ENCODE assay signal across 8 cellular contexts in genomic region chr12:112906712-112907414, GRCh38. TPM values are rescaled to one million over a fixed set of nuclear protein-coding genes. Genes with fewer than 3 reads are reported as not detected.
DNase-seq lines count a peak whose midpoint lies in the region; ATAC-seq and TF ChIP-seq lines count a peak whose summit lies in the region.

OAS1 (plus strand) TSS chr12:112906962; CDS start chr12:112907040, 78 bp downstream.

- H3K27ac Mint-ChIP-seq in activated naive CD8-positive, alpha-beta T cell = peak within 1 kb of the TSS; percentile 89

- no peak for TF ChIP-seq CTCF in BE2C (IDR thresholded peaks at IDR 0.05; ENCODE audit: low read depth, low read length)
- TF ChIP-seq CTCF in sigmoid colon (IDR thresholded peaks at IDR 0.05) = no peak

- no peaks in the 10 kb centered on the region for H3K9me3 Mint-ChIP-seq in activated naive CD8-positive, alpha-beta T cell (ENCODE audit: low read depth)

- H3K27me3 Mint-ChIP-seq in activated naive CD8-positive, alpha-beta T cell = no peaks in the 10 kb centered on the region

- peaks cover 77% of the 10 kb centered on the region for H3K4me1 Mint-ChIP-seq in activated naive CD8-positive, alpha-beta T cell (ENCODE audit: low read depth)

- peak within 1 kb of the TSS; percentile 39 for H3K4me3 ChIP-seq in BE2C (ENCODE audit: low read depth, low read length)
- peak within 1 kb of the TSS; percentile 6 to 47 (median 43) for H3K4me3 ChIP-seq in sigmoid colon

- TF ChIP-seq POLR2A in sigmoid colon (IDR thresholded peaks at IDR 0.05) = peak in 1 of 2 donors; percentile 26

- no peak for TF ChIP-seq EP300 in sigmoid colon (IDR thresholded peaks at IDR 0.05)

- 1 to 3% methylated on average over 4 of the region's 4 CpGs for WGBS in sigmoid colon, 2 donors

- H3K9me3 ChIP-seq in BE2C = no peaks in the 10 kb centered on the region
- no peaks in the 10 kb centered on the region for H3K9me3 ChIP-seq in sigmoid colon

- peaks cover 14% of the 10 kb centered on the region for H3K36me3 Mint-ChIP-seq in activated naive CD8-positive, alpha-beta T cell

- no peaks in the 10 kb centered on the region for H3K27me3 ChIP-seq in BE2C
- H3K27me3 ChIP-seq in sigmoid colon = no peaks in the 10 kb centered on the region

- peak within 1 kb of the TSS; percentile 59 to 71 (median 64) for H3K27ac ChIP-seq in sigmoid colon

- peak; percentile 48 for DNase-seq in BE2C
- peak; percentile 26 to 37 for DNase-seq in NCI-H526 (lab: John Stamatoyannopoulos, UW)
- DNase-seq in left ventricle myocardium superior = no peak
- no peak for DNase-seq in sigmoid colon
- no peak for DNase-seq in NCI-H2171 treated with DMSO at 0.1 percent for 48 hours (lab: John Stamatoyannopoulos, UW)

- peaks cover 4% of the 10 kb centered on the region; the same call in 1 of the 2 replicates for H3K4me1 ChIP-seq in BE2C
- peaks cover 0 to 26% (median 12%) of the 10 kb centered on the region in 4 donors for H3K4me1 ChIP-seq in sigmoid colon

- H3K4me3 Mint-ChIP-seq in activated naive CD8-positive, alpha-beta T cell = peak within 1 kb of the TSS; percentile 95

- peak; percentile 73 for ATAC-seq in GM18858 (IDR thresholded peaks at IDR 0.05; ENCODE audit: unreplicated experiment)
- peak; percentile 60 for ATAC-seq in HG03025 (IDR thresholded peaks at IDR 0.05; ENCODE audit: low FRiP score, unreplicated experiment)
- ATAC-seq in left ventricle myocardium superior = peak; percentile 91

- H3K36me3 ChIP-seq in BE2C = no peaks in the 10 kb centered on the region; the same call in 1 of the 2 replicates
- H3K36me3 ChIP-seq in sigmoid colon = peaks cover 0 to 4% (median 0%) of the 10 kb centered on the region in 4 donors

- intact Hi-C loops in left ventricle myocardium superior (cut with micrococcal nuclease) (no loop called here), sigmoid colon (cut with DNase I) (loop anchor here (10.0 kb wide), 1 partner anchor 98 kb away; no protein-coding TSS in a partner anchor)

RNA-seq across cellular contexts. Expression of gene OAS1, which starts in this region (rescaled TPM):
- 12.6 TPM for polyA plus RNA-seq in BE2C (2012; ENCODE audit: insufficient read depth, insufficient read length, low read depth)
- 8.1 TPM for total RNA-seq in left ventricle myocardium superior
- total RNA-seq in sigmoid colon = 10 to 100 TPM in 2 of 4 donors, 1 to 10 TPM in 2; 8.9 to 18.5 (median 10.4) TPM
- polyA plus RNA-seq in sigmoid colon = 100 to 1,000 TPM; 109 to 259 (median 121) TPM

Comparison
In these comparisons a context has a peak if more than half of its experiments do, and no peak if none do; other contexts are left out.
1. DNase-seq: peak in BE2C (single experiment) and NCI-H526 (2 of 2); none in left ventricle myocardium superior (single experiment), sigmoid colon (single experiment) and NCI-H2171 treated with DMSO at 0.1 percent for 48 hours (single experiment).
2. Peak in every context shown above with its lines, with median percentiles within 50 percentile points of each other: ATAC-seq.